21 cellular contexts compared by ENCODE assay signal in the genomic region with DNA sequence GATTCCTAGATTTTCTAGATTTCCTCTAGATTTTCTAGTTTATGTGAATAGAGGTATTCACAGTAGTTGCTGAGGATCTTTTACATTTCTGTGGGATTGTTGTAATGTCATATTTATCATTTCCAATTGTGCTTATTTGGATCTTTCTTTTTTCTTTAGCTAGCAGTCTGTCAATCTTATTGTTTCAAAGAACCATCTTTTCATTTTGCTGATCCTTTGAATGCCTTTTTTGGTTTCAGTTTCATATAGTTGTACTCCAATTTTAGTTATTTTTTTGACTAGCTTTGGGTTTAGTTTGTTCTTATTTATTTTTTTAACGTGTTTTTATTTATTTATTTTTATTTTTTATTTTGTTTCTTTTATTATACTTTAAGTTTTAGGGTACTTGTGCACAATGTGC. TPM values are rescaled to one million over a fixed set of nuclear protein-coding genes. Genes with fewer than 3 reads are reported as not detected.
DNase-seq lines count a peak whose midpoint lies in the region; ATAC-seq, FAIRE-seq and TF ChIP-seq lines count a peak whose summit lies in the region.
"Had no signal": no experiment of that assay in that cellular context is flagged by ENCODE, and none has a peak within 500 bp of the region (broad histone marks: within the 10 kb centered on the region; RNA-seq: fewer than 3 reads in every experiment).

No MANE protein-coding gene starts in this region.

- no peak overlapping the region for H3K4me3 Mint-ChIP-seq in activated CD4-positive, alpha-beta T cell treated with anti-CD3 and anti-CD28 coated beads, Interleukin-2, amount 10 ng/mL, durations not matched to agents 7 days and 5 days
- no peak overlapping the region for H3K4me3 Mint-ChIP-seq in activated CD4-positive, alpha-beta T cell treated with anti-CD3 and anti-CD28 coated beads for 36 hours
- peak overlapping the region; percentile 71 for H3K4me3 Mint-ChIP-seq in HFFc6
- no peak overlapping the region for H3K4me3 Mint-ChIP-seq in activated CD8-positive, alpha-beta T cell treated with anti-CD3 and anti-CD28 coated beads, Interleukin-2, amount 10 ng/mL, durations not matched to agents 7 days and 5 days

- H3K9me3 Mint-ChIP-seq in activated CD4-positive, alpha-beta T cell treated with anti-CD3 and anti-CD28 coated beads, Interleukin-2, amount 10 ng/mL, durations not matched to agents 7 days and 5 days: peaks cover 11% of the 10 kb centered on the region
- peaks cover 7% of the 10 kb centered on the region for H3K9me3 Mint-ChIP-seq in activated CD4-positive, alpha-beta T cell treated with anti-CD3 and anti-CD28 coated beads for 36 hours (ENCODE audit: low read depth)
- peaks cover 16% of the 10 kb centered on the region for H3K9me3 Mint-ChIP-seq in HFFc6
- peaks cover 22% of the 10 kb centered on the region for H3K9me3 Mint-ChIP-seq in activated CD8-positive, alpha-beta T cell treated with anti-CD3 and anti-CD28 coated beads, Interleukin-2, amount 10 ng/mL, durations not matched to agents 7 days and 5 days (ENCODE audit: insufficient read depth)

- peak; percentile 10 for FAIRE-seq in frontal cortex (lab: Jason Lieb, UNC)
- FAIRE-seq: G401.6, K562 had no signal

- DNase-seq in activated CD4-positive, alpha-beta T cell treated with anti-CD3 and anti-CD28 coated beads, Interleukin-2, amount 10 ng/mL, durations not matched to agents 7 days and 5 days: no peak
- no peak for DNase-seq in activated CD4-positive, alpha-beta T cell treated with anti-CD3 and anti-CD28 coated beads for 36 hours
- DNase-seq in HFFc6 (no peak), frontal cortex (ENCODE audit: low spot score in 2 of 2) (no peak), GM19240 (ENCODE audit: insufficient read length, low spot score) (no peak)
- no peak for DNase-seq in activated CD8-positive, alpha-beta T cell treated with anti-CD3 and anti-CD28 coated beads, Interleukin-2, amount 10 ng/mL, durations not matched to agents 7 days and 5 days
- DNase-seq: 8988T, BE2C, COR-L47, MV-4-11, NCI-H1436, NCI-H1930, NCI-H345, NCI-H526, PC-9, SJCRH30 had no signal

- intact Hi-C loops in activated CD4-positive, alpha-beta T cell treated with anti-CD3 and anti-CD28 coated beads for 36 hours (cut with DNase I, micrococcal nuclease): no loop called here

- H3K4me1 Mint-ChIP-seq in activated CD4-positive, alpha-beta T cell treated with anti-CD3 and anti-CD28 coated beads, Interleukin-2, amount 10 ng/mL, durations not matched to agents 7 days and 5 days: peaks cover 25% of the 10 kb centered on the region
- peaks cover 15% of the 10 kb centered on the region for H3K4me1 Mint-ChIP-seq in activated CD4-positive, alpha-beta T cell treated with anti-CD3 and anti-CD28 coated beads for 36 hours
- H3K4me1 Mint-ChIP-seq in HFFc6 (ENCODE audit: low read depth): peaks cover 28% of the 10 kb centered on the region
- peaks cover 19% of the 10 kb centered on the region for H3K4me1 Mint-ChIP-seq in activated CD8-positive, alpha-beta T cell treated with anti-CD3 and anti-CD28 coated beads, Interleukin-2, amount 10 ng/mL, durations not matched to agents 7 days and 5 days (ENCODE audit: low read depth)

- no peak for ATAC-seq in activated CD4-positive, alpha-beta T cell treated with anti-CD3 and anti-CD28 coated beads for 36 hours
- ATAC-seq in activated CD8-positive, alpha-beta T cell treated with anti-CD3 and anti-CD28 coated beads, Interleukin-2, amount 10 ng/mL, durations not matched to agents 7 days and 5 days: no peak
- ATAC-seq in HG03135 (IDR thresholded peaks at IDR 0.05; ENCODE audit: unreplicated experiment): no peak
- ATAC-seq in GM21381 (IDR thresholded peaks at IDR 0.05; ENCODE audit: unreplicated experiment): no peak
- ATAC-seq: K562 had no signal

- H3K27ac Mint-ChIP-seq in activated CD4-positive, alpha-beta T cell treated with anti-CD3 and anti-CD28 coated beads, Interleukin-2, amount 10 ng/mL, durations not matched to agents 7 days and 5 days: peak overlapping the region; percentile 14
- no peak overlapping the region for H3K27ac Mint-ChIP-seq in activated CD4-positive, alpha-beta T cell treated with anti-CD3 and anti-CD28 coated beads for 36 hours
- peak overlapping the region; percentile 80 for H3K27ac Mint-ChIP-seq in HFFc6
- peak overlapping the region; percentile 44 for H3K27ac Mint-ChIP-seq in activated CD8-positive, alpha-beta T cell treated with anti-CD3 and anti-CD28 coated beads, Interleukin-2, amount 10 ng/mL, durations not matched to agents 7 days and 5 days

- CTCF ChIA-PET in activated CD4-positive, alpha-beta T cell treated with anti-CD3 and anti-CD28 coated beads, Interleukin-2, amount 10 ng/mL, durations not matched to agents 7 days and 5 days (lab: Charles Lee): interaction anchor here (0.9 to 1.0 kb wide), 2 partner anchors 10 to 22 kb away, joined by 4 to 8 read pairs; no protein-coding TSS in a partner anchor
- CTCF ChIA-PET in activated CD4-positive, alpha-beta T cell treated with anti-CD3 and anti-CD28 coated beads for 36 hours (lab: Charles Lee): interaction anchor here (1.4 kb wide), 1 partner anchor 9 kb away, joined by 3 read pairs; no protein-coding TSS in a partner anchor
- CTCF ChIA-PET in activated CD8-positive, alpha-beta T cell treated with anti-CD3 and anti-CD28 coated beads, Interleukin-2, amount 10 ng/mL, durations not matched to agents 7 days and 5 days (lab: Charles Lee): no interaction called here

- POLR2A ChIA-PET in activated CD4-positive, alpha-beta T cell treated with anti-CD3 and anti-CD28 coated beads, Interleukin-2, amount 10 ng/mL, durations not matched to agents 7 days and 5 days (lab: Charles Lee): no interaction called here
- POLR2A ChIA-PET in activated CD4-positive, alpha-beta T cell treated with anti-CD3 and anti-CD28 coated beads for 36 hours (lab: Charles Lee): no interaction called here
- POLR2A ChIA-PET in activated CD8-positive, alpha-beta T cell treated with anti-CD3 and anti-CD28 coated beads, Interleukin-2, amount 10 ng/mL, durations not matched to agents 7 days and 5 days (lab: Charles Lee): no interaction called here

- peaks cover 75% of the 10 kb centered on the region for H3K36me3 Mint-ChIP-seq in activated CD4-positive, alpha-beta T cell treated with anti-CD3 and anti-CD28 coated beads, Interleukin-2, amount 10 ng/mL, durations not matched to agents 7 days and 5 days (ENCODE audit: low read depth)
- peaks cover 48% of the 10 kb centered on the region for H3K36me3 Mint-ChIP-seq in activated CD4-positive, alpha-beta T cell treated with anti-CD3 and anti-CD28 coated beads for 36 hours (ENCODE audit: low read depth)
- peaks cover 67% of the 10 kb centered on the region for H3K36me3 Mint-ChIP-seq in HFFc6 (ENCODE audit: low read depth)
- H3K36me3 Mint-ChIP-seq in activated CD8-positive, alpha-beta T cell treated with anti-CD3 and anti-CD28 coated beads, Interleukin-2, amount 10 ng/mL, durations not matched to agents 7 days and 5 days (ENCODE audit: low read depth): peaks cover 58% of the 10 kb centered on the region

- no peaks in the 10 kb centered on the region for H3K27me3 Mint-ChIP-seq in activated CD4-positive, alpha-beta T cell treated with anti-CD3 and anti-CD28 coated beads, Interleukin-2, amount 10 ng/mL, durations not matched to agents 7 days and 5 days
- no peaks in the 10 kb centered on the region for H3K27me3 Mint-ChIP-seq in activated CD4-positive, alpha-beta T cell treated with anti-CD3 and anti-CD28 coated beads for 36 hours
- no peaks in the 10 kb centered on the region for H3K27me3 Mint-ChIP-seq in HFFc6 (ENCODE audit: insufficient read depth)
- H3K27me3 Mint-ChIP-seq in activated CD8-positive, alpha-beta T cell treated with anti-CD3 and anti-CD28 coated beads, Interleukin-2, amount 10 ng/mL, durations not matched to agents 7 days and 5 days (ENCODE audit: low read depth): no peaks in the 10 kb centered on the region
- H3K27me3 Mint-ChIP-seq: CD4-positive, CD25-positive, alpha-beta regulatory T cell had no signal

- TF ChIP-seq CTCF in HFFc6 (IDR thresholded peaks at IDR 0.05): no peak

RNA-seq across cellular contexts. Expression of a gene that starts 24.5 kb away (rescaled TPM):
- total RNA-seq in activated CD4-positive, alpha-beta T cell treated with anti-CD3 and anti-CD28 coated beads, Interleukin-2, amount 10 ng/mL, durations not matched to agents 7 days and 5 days: 10 to 100 TPM; 23.4 to 23.8 TPM
- 10 to 100 TPM; 19.5 to 22.7 TPM for total RNA-seq in activated CD4-positive, alpha-beta T cell treated with anti-CD3 and anti-CD28 coated beads for 36 hours
- 10 to 100 TPM; 33.7 to 40.9 (median 36.6) TPM for total RNA-seq in HFFc6 (2021; fragmentation: NEBNext Ultra II Directional; extraction: Animal tissue kit (Norgen Biotek cat#: 25700))
- total RNA-seq in activated CD8-positive, alpha-beta T cell treated with anti-CD3 and anti-CD28 coated beads, Interleukin-2, amount 10 ng/mL, durations not matched to agents 7 days and 5 days: 10 to 100 TPM; 20.1 to 21.9 TPM
- total RNA-seq in frontal cortex: 49.3 TPM
